ENCODE assay signal across 31 cellular contexts in genomic region chr2:31329081-31329605, GRCh38.
"Had no signal": no experiment of that assay in that cellular context is flagged by ENCODE, and none has a peak within 500 bp of the region (broad histone marks: within the 10 kb centered on the region; RNA-seq: fewer than 3 reads in every experiment).

No MANE protein-coding gene starts in this region.

- H3K36me3 Mint-ChIP-seq: activated naive CD4-positive, alpha-beta T cell treated with anti-CD3 and anti-CD28 coated beads, Interleukin-2, amount 10 ng/mL, durations not matched to agents 7 days and 5 days; activated naive CD8-positive, alpha-beta T cell; brain had no signal

- H3K9me3 Mint-ChIP-seq: activated B cell treated with CpG ODN at 0.5 μM for 24 hours; activated CD4-positive, alpha-beta memory T cell treated with anti-CD3 and anti-CD28 coated beads, Interleukin-2, amount 10 ng/mL, durations not matched to agents 7 days and 5 days; activated naive CD4-positive, alpha-beta T cell treated with anti-CD3 and anti-CD28 coated beads, Interleukin-2, amount 10 ng/mL, durations not matched to agents 7 days and 5 days; activated naive CD8-positive, alpha-beta T cell treated with anti-CD3 and anti-CD28 coated beads, Interleukin-2, amount 50 U/mL, for 24 hours; activated T-cell treated with anti-CD3 and anti-CD28 coated beads, Interleukin-2, amount 50 U/mL, for 4 hours; activated T-helper 1 cell treated with anti-CD3 and anti-CD28 coated beads, Interleukin-12 subunit alpha, Interleukin-12 subunit beta, Interleukin-2, Interleukin-4 antibody, amounts not matched to agents 30 ng/mL and 10 ng/mL and 1 ng/mL, durations not matched to agents 14 hours and 24 hours and 36 hours; brain; T-helper 2 cell treated with Interferon-gamma antibody and Interleukin-4, amounts not matched to agents 5 μg/mL and 100 μg/mL, for 36 hours had no signal

- H3K27ac Mint-ChIP-seq: activated B cell treated with CpG ODN at 0.5 μM for 24 hours; activated CD4-positive, alpha-beta memory T cell treated with anti-CD3 and anti-CD28 coated beads, Interleukin-2, amount 10 ng/mL, durations not matched to agents 7 days and 5 days; activated naive CD4-positive, alpha-beta T cell treated with anti-CD3 and anti-CD28 coated beads, Interleukin-2, amount 10 ng/mL, durations not matched to agents 7 days and 5 days; activated naive CD8-positive, alpha-beta T cell; activated naive CD8-positive, alpha-beta T cell treated with anti-CD3 and anti-CD28 coated beads, Interleukin-2, amount 50 U/mL, for 24 hours; activated T-helper 1 cell treated with anti-CD3 and anti-CD28 coated beads, Interleukin-12 subunit alpha, Interleukin-12 subunit beta, Interleukin-2, Interleukin-4 antibody, amounts not matched to agents 30 ng/mL and 10 ng/mL and 1 ng/mL, durations not matched to agents 14 hours and 24 hours and 36 hours; brain; T-helper 2 cell treated with Interferon-gamma antibody and Interleukin-4, amounts not matched to agents 5 μg/mL and 100 μg/mL, for 36 hours had no signal

- H3K9ac ChIP-seq: KMS-11 had no signal

- H3K4me3 Mint-ChIP-seq: activated B cell treated with CpG ODN at 0.5 μM for 24 hours; activated CD4-positive, alpha-beta memory T cell treated with anti-CD3 and anti-CD28 coated beads, Interleukin-2, amount 10 ng/mL, durations not matched to agents 7 days and 5 days; activated naive CD4-positive, alpha-beta T cell treated with anti-CD3 and anti-CD28 coated beads, Interleukin-2, amount 10 ng/mL, durations not matched to agents 7 days and 5 days; activated naive CD8-positive, alpha-beta T cell; activated naive CD8-positive, alpha-beta T cell treated with anti-CD3 and anti-CD28 coated beads, Interleukin-2, amount 50 U/mL, for 24 hours; activated T-cell treated with anti-CD3 and anti-CD28 coated beads, Interleukin-2, amount 50 U/mL, for 4 hours; activated T-helper 1 cell treated with anti-CD3 and anti-CD28 coated beads, Interleukin-12 subunit alpha, Interleukin-12 subunit beta, Interleukin-2, Interleukin-4 antibody, amounts not matched to agents 30 ng/mL and 10 ng/mL and 1 ng/mL, durations not matched to agents 14 hours and 24 hours and 36 hours; brain; T-helper 2 cell treated with Interferon-gamma antibody and Interleukin-4, amounts not matched to agents 5 μg/mL and 100 μg/mL, for 36 hours had no signal

- DNase-seq: activated B cell treated with CpG ODN at 0.5 μM for 24 hours; activated CD4-positive, alpha-beta memory T cell treated with anti-CD3 and anti-CD28 coated beads, Interleukin-2, amount 10 ng/mL, durations not matched to agents 7 days and 5 days; activated CD4-positive, alpha-beta T cell treated with anti-CD3 and anti-CD28 coated beads for 1 hour; activated CD4-positive, alpha-beta T cell treated with anti-CD3 and anti-CD28 coated beads for 48 hours; activated naive CD4-positive, alpha-beta T cell treated with anti-CD3 and anti-CD28 coated beads, Interleukin-2, amount 10 ng/mL, durations not matched to agents 7 days and 5 days; activated naive CD8-positive, alpha-beta T cell treated with anti-CD3 and anti-CD28 coated beads, Interleukin-2, amount 50 U/mL, for 24 hours; activated T-cell treated with anti-CD3 and anti-CD28 coated beads, Interleukin-2, amount 50 U/mL, for 4 hours; anterior cingulate cortex; caudate nucleus; MM.1S; MV-4-11; NCI-H1092; NCI-H1417; NCI-H146; NCI-H187; NCI-H2029 treated with DMSO at 0.1 percent for 48 hours; NCI-H2107; NCI-H2171; NCI-H510A; NCI-H526; NCI-H748 treated with DMSO at 0.1 percent for 48 hours; NK-92 treated with Interleukin-12 subunit alpha and Interleukin-12 subunit beta, amount 100 ng/mL, for 24 hours; PC-9; SW 1271 had no signal

- H3K4me1 Mint-ChIP-seq: brain had no signal

- H3K27ac ChIP-seq: KMS-11, PC-9, RWPE1 had no signal

- H3K4me3 ChIP-seq: PC-9 had no signal

- ATAC-seq: activated naive CD8-positive, alpha-beta T cell treated with anti-CD3 and anti-CD28 coated beads, Interleukin-2, amount 50 U/mL, for 24 hours; activated T-cell treated with anti-CD3 and anti-CD28 coated beads, Interleukin-2, amount 50 U/mL, for 4 hours; Right ventricle myocardium inferior had no signal

- H3K27me3 Mint-ChIP-seq: activated B cell treated with CpG ODN at 0.5 μM for 24 hours had no signal
